In the genomic region with DNA sequence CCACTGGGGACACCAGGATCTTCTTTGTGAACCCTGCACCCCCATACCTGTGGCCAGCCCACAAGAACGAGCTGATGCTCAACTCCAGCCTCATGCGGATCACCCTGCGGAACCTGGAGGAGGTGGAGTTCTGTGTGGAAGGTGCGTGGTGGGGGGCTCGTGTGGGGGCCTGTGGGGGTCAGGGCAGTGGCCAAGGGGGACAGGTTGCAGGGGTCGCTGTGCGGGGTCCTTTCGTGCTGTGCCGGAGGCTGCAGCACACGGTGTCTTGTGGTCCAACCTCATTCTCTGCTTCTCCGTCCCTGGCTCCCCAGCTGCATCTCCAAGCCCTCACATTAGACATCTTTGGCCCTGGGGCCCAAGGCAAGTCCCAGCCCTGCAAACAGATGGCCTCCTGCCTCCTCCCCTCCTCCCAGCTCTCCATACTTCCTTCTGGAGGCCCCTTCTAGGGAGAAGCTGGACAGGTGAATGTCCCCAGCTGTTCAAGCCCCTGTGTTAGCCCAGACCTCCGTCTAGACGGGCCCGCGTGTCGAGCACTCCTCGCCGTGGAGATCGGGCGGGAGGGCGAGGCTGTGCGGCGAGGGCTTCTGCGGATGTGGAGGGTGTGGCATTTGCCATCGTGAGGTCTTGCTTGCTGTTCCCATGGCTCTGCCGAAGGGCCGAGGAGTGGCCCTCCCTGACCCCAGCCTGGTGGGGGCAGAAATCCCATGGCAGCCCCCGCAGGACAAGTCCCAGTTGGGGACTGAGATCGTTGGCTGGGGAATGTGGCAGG, we compare ENCODE assay signal across 1 cellular context.
A peak's percentile ranks its signal among the peaks of the same experiment; 100 is the strongest.
TF ChIP-seq lines count a peak whose summit lies in the region.

No MANE protein-coding gene starts in this region.

TF ChIP-seq in HepG2, 621 proteins besides CTCF, POLR2A, EP300 and RAD21:
- TF ChIP-seq NBN (conservative IDR thresholded peaks at IDR 0.05) (no peak), ZNF556 (CRISPR knock-in tag; IDR thresholded peaks at IDR 0.05; ENCODE audit: borderline replicate concordance) (no peak), ATF5 (CRISPR knock-in tag; IDR thresholded peaks at IDR 0.05; ENCODE audit: low read depth) (no peak), AGO2 (optimal IDR thresholded peaks at IDR 0.05; ENCODE audit: low read depth, low read length) (peak; percentile 43), PLRG1 (conservative IDR thresholded peaks at IDR 0.05) (no peak), ZNF768 (CRISPR knock-in tag; IDR thresholded peaks at IDR 0.05) (0 out of 2 replicates have a peak, but pooled peaks have one; percentile 9), ZNF777 (CRISPR knock-in tag; IDR thresholded peaks at IDR 0.05) (no peak), MEIS1 (CRISPR knock-in tag; IDR thresholded peaks at IDR 0.05; ENCODE audit: borderline replicate concordance) (no peak), SP4 (CRISPR knock-in tag; IDR thresholded peaks at IDR 0.05) (no peak), ZNF276 (CRISPR knock-in tag; IDR thresholded peaks at IDR 0.05; ENCODE audit: low read depth) (no peak)
- TF ChIP-seq, protein P1, sequence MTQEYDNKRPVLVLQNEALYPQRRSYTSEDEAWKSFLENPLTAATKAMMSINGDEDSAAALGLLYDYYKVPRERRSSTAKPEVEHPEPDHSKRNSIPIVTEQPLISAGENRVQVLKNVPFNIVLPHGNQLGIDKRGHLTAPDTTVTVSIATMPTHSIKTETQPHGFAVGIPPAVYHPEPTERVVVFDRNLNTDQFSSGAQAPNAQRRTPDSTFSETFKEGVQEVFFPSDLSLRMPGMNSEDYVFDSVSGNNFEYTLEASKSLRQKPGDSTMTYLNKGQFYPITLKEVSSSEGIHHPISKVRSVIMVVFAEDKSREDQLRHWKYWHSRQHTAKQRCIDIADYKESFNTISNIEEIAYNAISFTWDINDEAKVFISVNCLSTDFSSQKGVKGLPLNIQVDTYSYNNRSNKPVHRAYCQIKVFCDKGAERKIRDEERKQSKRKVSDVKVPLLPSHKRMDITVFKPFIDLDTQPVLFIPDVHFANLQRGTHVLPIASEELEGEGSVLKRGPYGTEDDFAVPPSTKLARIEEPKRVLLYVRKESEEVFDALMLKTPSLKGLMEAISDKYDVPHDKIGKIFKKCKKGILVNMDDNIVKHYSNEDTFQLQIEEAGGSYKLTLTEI (CRISPR knock-in tag; conservative IDR thresholded peaks at IDR 0.05): no peak
